Comparison of ENCODE assay signal across 1 cellular context in genomic region chr5:172630082-172630481, GRCh38.
TF ChIP-seq lines count a peak whose summit lies in the region.

No MANE protein-coding gene starts in this region.

TF ChIP-seq in H1, 55 proteins besides CTCF, POLR2A, EP300 and RAD21 (continued from another document):
- TF ChIP-seq, protein P1, sequence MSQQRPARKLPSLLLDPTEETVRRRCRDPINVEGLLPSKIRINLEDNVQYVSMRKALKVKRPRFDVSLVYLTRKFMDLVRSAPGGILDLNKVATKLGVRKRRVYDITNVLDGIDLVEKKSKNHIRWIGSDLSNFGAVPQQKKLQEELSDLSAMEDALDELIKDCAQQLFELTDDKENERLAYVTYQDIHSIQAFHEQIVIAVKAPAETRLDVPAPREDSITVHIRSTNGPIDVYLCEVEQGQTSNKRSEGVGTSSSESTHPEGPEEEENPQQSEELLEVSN (IDR thresholded peaks at IDR 0.05), result no peak
- no peak for TF ChIP-seq TEAD4 (IDR thresholded peaks at IDR 0.05; ENCODE audit: low read depth, low read length)
- no peak for TF ChIP-seq CBX8 (IDR thresholded peaks at IDR 0.05; ENCODE audit: borderline replicate concordance, low read depth, low read length)
- no peak for TF ChIP-seq SIN3A (conservative IDR thresholded peaks at IDR 0.05 in 1 of 2, IDR thresholded peaks at IDR 0.05 in 1 of 2; ENCODE audit: low read depth in 1 of 2, low read length in 2 of 2)
- TF ChIP-seq TAF7 (optimal IDR thresholded peaks at IDR 0.05; ENCODE audit: borderline replicate concordance, low read depth, low read length), result no peak
